Comparison of ENCODE assay signal across 1 cellular context in the genomic region with DNA sequence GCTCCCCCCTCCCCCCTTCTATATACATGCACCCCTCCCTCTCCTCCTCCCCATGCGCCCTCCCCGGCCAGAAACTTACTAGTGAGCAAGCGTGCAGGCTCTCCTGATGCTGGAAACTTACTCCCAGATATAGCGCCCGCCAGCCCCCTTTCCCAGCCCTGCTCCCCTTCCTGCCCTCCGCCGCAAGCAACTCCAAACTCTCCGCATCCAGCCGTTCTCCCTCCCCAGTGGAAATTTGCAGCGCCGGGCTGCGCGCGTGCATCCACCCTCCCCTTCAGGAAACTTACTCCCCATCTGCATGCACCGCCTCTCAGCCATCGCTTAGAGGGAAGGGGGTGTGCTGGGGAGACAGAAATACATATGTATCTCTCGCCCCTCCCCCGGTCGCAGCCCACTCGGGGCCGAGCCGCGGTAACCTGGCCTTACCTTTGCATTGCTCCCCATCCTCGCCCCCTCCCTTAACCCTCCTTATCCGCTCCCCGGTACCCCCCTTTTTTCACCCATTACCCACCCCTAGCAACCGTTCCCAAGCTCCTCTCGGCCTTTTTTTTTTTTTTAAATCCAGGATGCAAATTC.
TF ChIP-seq lines count a peak whose summit lies in the region.

A gene with protein sequence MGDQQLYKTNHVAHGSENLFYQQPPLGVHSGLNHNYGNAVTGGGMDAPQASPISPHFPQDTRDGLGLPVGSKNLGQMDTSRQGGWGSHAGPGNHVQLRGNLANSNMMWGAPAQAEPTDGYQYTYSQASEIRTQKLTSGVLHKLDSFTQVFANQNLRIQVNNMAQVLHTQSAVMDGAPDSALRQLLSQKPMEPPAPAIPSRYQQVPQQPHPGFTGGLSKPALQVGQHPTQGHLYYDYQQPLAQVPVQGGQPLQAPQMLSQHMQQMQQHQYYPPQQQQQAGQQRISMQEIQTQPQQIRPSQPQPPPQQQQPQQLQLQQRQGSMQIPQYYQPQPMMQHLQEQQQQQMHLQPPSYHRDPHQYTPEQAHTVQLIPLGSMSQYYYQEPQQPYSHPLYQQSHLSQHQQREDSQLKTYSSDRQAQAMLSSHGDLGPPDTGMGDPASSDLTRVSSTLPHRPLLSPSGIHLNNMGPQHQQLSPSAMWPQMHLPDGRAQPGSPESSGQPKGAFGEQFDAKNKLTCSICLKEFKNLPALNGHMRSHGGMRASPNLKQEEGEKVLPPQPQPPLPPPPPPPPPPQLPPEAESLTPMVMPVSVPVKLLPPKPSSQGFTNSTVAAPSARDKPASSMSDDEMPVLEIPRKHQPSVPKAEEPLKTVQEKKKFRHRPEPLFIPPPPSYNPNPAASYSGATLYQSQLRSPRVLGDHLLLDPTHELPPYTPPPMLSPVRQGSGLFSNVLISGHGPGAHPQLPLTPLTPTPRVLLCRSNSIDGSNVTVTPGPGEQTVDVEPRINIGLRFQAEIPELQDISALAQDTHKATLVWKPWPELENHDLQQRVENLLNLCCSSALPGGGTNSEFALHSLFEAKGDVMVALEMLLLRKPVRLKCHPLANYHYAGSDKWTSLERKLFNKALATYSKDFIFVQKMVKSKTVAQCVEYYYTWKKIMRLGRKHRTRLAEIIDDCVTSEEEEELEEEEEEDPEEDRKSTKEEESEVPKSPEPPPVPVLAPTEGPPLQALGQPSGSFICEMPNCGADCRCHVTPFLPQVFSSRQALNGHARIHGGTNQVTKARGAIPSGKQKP (N-terminal part only) (minus strand): TSS at position 332 of the 576 bp plus-strand sequence. CDS start 182,336 bp downstream, outside the sequence.

TF ChIP-seq in HEK293, 187 proteins besides CTCF, POLR2A, EP300 and RAD21 (continued from another document):
- TF ChIP-seq, protein P1, sequence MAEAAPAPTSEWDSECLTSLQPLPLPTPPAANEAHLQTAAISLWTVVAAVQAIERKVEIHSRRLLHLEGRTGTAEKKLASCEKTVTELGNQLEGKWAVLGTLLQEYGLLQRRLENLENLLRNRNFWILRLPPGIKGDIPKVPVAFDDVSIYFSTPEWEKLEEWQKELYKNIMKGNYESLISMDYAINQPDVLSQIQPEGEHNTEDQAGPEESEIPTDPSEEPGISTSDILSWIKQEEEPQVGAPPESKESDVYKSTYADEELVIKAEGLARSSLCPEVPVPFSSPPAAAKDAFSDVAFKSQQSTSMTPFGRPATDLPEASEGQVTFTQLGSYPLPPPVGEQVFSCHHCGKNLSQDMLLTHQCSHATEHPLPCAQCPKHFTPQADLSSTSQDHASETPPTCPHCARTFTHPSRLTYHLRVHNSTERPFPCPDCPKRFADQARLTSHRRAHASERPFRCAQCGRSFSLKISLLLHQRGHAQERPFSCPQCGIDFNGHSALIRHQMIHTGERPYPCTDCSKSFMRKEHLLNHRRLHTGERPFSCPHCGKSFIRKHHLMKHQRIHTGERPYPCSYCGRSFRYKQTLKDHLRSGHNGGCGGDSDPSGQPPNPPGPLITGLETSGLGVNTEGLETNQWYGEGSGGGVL (tag by site-specific recombination; IDR thresholded peaks at IDR 0.05) = peak; percentile 88
- TF ChIP-seq ZBTB8A (tag by site-specific recombination; IDR thresholded peaks at IDR 0.05) (peak; percentile 87), ZNF24 (tag by site-specific recombination; IDR thresholded peaks at IDR 0.05) (peak; percentile 56; the same call in 1 of the 2 replicates), ZNF561 (tag by site-specific recombination; IDR thresholded peaks at IDR 0.05; ENCODE audit: borderline replicate concordance) (peak; percentile 11; the same call in 1 of the 2 replicates), ZNF302 (tag by site-specific recombination; IDR thresholded peaks at IDR 0.05; ENCODE audit: low read depth) (no peak), ZNF830 (tag by site-specific recombination; IDR thresholded peaks at IDR 0.05; ENCODE audit: low read depth) (no peak), ZNF544 (tag by site-specific recombination; IDR thresholded peaks at IDR 0.05) (no peak), ZNF248 (tag by site-specific recombination; IDR thresholded peaks at IDR 0.05) (no peak), ZNF571 (tag by site-specific recombination; IDR thresholded peaks at IDR 0.05) (no peak), FEZF1 (tag by site-specific recombination; IDR thresholded peaks at IDR 0.05) (0 out of 2 replicates have a peak, but pooled peaks have one; percentile 13), MZF1 (tag by site-specific recombination; IDR thresholded peaks at IDR 0.05; ENCODE audit: borderline replicate concordance) (peak; percentile 63; the same call in 1 of the 2 replicates), ZFHX2 (tag by site-specific recombination; conservative IDR thresholded peaks at IDR 0.05) (peak; percentile 28; the same call in 1 of the 2 replicates), ZNF423 (tag by site-specific recombination; IDR thresholded peaks at IDR 0.05) (no peak; the same call in 1 of the 2 replicates), ZNF560 (tag by site-specific recombination; IDR thresholded peaks at IDR 0.05; ENCODE audit: borderline replicate concordance) (no peak), ZNF610 (tag by site-specific recombination; IDR thresholded peaks at IDR 0.05; ENCODE audit: borderline replicate concordance) (0 out of 2 replicates have a peak, but pooled peaks have one; percentile 52), ZNF341 (tag by site-specific recombination; IDR thresholded peaks at IDR 0.05; ENCODE audit: low read depth) (peak; percentile 90), MEIS1 (CRISPR knock-in tag; IDR thresholded peaks at IDR 0.05; ENCODE audit: borderline replicate concordance) (no peak), OVOL3 (tag by site-specific recombination; IDR thresholded peaks at IDR 0.05) (no peak), IKZF3 (tag by site-specific recombination; IDR thresholded peaks at IDR 0.05) (peak; percentile 77; the same call in 1 of the 2 replicates), ZFP37 (tag by site-specific recombination; IDR thresholded peaks at IDR 0.05) (0 out of 2 replicates have a peak, but pooled peaks have one; percentile 0)
- TF ChIP-seq, protein P2, sequence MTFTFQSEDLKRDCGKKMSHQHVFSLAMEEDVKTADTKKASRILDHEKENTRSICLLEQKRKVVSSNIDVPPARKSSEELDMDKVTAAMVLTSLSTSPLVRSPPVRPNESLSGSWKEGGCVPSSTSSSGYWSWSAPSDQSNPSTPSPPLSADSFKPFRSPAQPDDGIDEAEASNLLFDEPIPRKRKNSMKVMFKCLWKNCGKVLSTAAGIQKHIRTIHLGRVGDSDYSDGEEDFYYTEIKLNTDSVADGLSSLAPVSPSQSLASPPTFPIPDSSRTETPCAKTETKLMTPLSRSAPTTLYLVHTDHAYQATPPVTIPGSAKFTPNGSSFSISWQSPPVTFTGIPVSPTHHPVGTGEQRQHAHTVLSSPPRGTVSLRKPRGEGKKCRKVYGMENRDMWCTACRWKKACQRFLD (tag by site-specific recombination; IDR thresholded peaks at IDR 0.05) = no peak
- TF ChIP-seq, protein P3, sequence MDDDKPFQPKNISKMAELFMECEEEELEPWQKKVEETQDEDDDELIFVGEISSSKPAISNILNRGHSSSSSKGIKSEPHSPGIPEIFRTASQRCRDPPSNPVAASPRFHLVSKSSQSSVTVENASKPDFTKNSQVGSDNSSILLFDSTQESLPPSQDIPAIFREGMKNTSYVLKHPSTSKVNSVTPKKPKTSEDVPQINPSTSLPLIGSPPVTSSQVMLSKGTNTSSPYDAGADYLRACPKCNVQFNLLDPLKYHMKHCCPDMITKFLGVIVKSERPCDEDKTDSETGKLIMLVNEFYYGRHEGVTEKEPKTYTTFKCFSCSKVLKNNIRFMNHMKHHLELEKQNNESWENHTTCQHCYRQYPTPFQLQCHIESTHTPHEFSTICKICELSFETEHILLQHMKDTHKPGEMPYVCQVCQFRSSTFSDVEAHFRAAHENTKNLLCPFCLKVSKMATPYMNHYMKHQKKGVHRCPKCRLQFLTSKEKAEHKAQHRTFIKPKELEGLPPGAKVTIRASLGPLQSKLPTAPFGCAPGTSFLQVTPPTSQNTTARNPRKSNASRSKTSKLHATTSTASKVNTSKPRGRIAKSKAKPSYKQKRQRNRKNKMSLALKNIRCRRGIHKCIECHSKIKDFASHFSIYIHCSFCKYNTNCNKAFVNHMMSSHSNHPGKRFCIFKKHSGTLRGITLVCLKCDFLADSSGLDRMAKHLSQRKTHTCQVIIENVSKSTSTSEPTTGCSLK (tag by site-specific recombination; IDR thresholded peaks at IDR 0.05) = no peak
- TF ChIP-seq, protein P4, sequence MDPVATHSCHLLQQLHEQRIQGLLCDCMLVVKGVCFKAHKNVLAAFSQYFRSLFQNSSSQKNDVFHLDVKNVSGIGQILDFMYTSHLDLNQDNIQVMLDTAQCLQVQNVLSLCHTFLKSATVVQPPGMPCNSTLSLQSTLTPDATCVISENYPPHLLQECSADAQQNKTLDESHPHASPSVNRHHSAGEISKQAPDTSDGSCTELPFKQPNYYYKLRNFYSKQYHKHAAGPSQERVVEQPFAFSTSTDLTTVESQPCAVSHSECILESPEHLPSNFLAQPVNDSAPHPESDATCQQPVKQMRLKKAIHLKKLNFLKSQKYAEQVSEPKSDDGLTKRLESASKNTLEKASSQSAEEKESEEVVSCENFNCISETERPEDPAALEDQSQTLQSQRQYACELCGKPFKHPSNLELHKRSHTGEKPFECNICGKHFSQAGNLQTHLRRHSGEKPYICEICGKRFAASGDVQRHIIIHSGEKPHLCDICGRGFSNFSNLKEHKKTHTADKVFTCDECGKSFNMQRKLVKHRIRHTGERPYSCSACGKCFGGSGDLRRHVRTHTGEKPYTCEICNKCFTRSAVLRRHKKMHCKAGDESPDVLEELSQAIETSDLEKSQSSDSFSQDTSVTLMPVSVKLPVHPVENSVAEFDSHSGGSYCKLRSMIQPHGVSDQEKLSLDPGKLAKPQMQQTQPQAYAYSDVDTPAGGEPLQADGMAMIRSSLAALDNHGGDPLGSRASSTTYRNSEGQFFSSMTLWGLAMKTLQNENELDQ (tag by site-specific recombination; IDR thresholded peaks at IDR 0.05; ENCODE audit: low read depth) = no peak
- TF ChIP-seq, protein P5, sequence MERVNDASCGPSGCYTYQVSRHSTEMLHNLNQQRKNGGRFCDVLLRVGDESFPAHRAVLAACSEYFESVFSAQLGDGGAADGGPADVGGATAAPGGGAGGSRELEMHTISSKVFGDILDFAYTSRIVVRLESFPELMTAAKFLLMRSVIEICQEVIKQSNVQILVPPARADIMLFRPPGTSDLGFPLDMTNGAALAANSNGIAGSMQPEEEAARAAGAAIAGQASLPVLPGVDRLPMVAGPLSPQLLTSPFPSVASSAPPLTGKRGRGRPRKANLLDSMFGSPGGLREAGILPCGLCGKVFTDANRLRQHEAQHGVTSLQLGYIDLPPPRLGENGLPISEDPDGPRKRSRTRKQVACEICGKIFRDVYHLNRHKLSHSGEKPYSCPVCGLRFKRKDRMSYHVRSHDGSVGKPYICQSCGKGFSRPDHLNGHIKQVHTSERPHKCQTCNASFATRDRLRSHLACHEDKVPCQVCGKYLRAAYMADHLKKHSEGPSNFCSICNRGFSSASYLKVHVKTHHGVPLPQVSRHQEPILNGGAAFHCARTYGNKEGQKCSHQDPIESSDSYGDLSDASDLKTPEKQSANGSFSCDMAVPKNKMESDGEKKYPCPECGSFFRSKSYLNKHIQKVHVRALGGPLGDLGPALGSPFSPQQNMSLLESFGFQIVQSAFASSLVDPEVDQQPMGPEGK (tag by site-specific recombination; IDR thresholded peaks at IDR 0.05) = peak; percentile 95
